In the genomic region with DNA sequence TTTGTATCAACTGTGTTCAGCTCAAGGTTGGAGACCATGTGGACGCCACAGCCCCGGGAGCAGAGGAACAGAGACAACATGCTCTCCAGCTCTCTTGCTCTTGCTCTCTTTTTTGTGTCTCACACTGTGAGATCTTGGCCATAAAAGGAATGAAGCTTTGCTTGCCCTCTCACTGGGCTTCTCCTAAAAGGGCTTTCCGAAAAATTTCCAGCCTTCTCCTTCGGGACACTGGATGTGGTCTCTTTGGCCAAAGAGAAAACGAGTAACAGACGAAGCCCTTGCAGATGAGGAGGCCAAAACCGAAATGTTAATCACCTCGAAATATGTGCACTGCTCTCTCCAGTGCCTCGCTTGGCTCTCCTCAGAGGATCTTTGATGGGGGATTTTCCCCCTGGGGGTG, we compare ENCODE assay signal across 14 cellular contexts.
DNase-seq lines count a peak whose midpoint lies in the region; TF ChIP-seq lines count a peak whose summit lies in the region.
"Had no signal": no experiment of that assay in that cellular context is flagged by ENCODE, and none has a peak within 500 bp of the region (broad histone marks: within the 10 kb centered on the region; RNA-seq: fewer than 3 reads in every experiment).

No MANE protein-coding gene starts in this region.

- DNase-seq in ascending aorta (ENCODE audit: low spot score in 2 of 2) (no peak), glutamatergic neuron (no peak), testis (peak; percentile 52), HUDEP-2 (lab: John Stamatoyannopoulos, UW; ENCODE audit: unreplicated experiment in 76 of 76) (no peak), SHP77 (lab: John Stamatoyannopoulos, UW) (no peak), GM13977 (ENCODE audit: low spot score) (no peak), immature natural killer cell (no peak)
- DNase-seq: dermis blood vessel endothelial cell; posterior cingulate gyrus; SHP77 treated with DMSO at 0.1 percent for 48 hours; stimulated activated CD4-positive, alpha-beta T cell treated with anti-CD3 and anti-CD28 coated beads, Interleukin-4, amount 100 ng/mL, for 1 hour had no signal

- 50 to 59% methylated on average over 9 of the region's 9 CpGs for WGBS in testis, 2 donors

- H3K4me3 ChIP-seq in ascending aorta = peak overlapping the region; percentile 40 to 50
- H3K4me3 ChIP-seq in testis = no peak overlapping the region

- TF ChIP-seq CTCF in ascending aorta (IDR thresholded peaks at IDR 0.05) (no peak), glutamatergic neuron (IDR thresholded peaks at IDR 0.05; ENCODE audit: partially characterized antibody, unreplicated experiment) (no peak), nephron (IDR thresholded peaks at IDR 0.05; ENCODE audit: unreplicated experiment in 3 of 3) (no peak), testis (IDR thresholded peaks at IDR 0.05) (no peak), GM13977 (IDR thresholded peaks at IDR 0.05; ENCODE audit: extremely low read depth, insufficient read depth, missing control alignments) (no peak)

- no peak for TF ChIP-seq POLR2A in testis (IDR thresholded peaks at IDR 0.05)

- H3K4me1 Mint-ChIP-seq in glutamatergic neuron (ENCODE audit: low read depth, unreplicated experiment) (peaks cover 21% of the 10 kb centered on the region), nephron (peaks cover 70% of the 10 kb centered on the region), immature natural killer cell (no peaks in the 10 kb centered on the region)
- H3K4me1 Mint-ChIP-seq: activated naive CD4-positive, alpha-beta T cell treated with anti-CD3 and anti-CD28 coated beads, Interleukin-2, amount 50 U/mL, for 24 hours had no signal

- H3K9me3 ChIP-seq in ascending aorta = no peaks in the 10 kb centered on the region
- H3K9me3 ChIP-seq in testis = no peaks in the 10 kb centered on the region

- H3K27me3 ChIP-seq in ascending aorta (no peaks in the 10 kb centered on the region), testis (no peaks in the 10 kb centered on the region)

- in situ Hi-C loops in GM13977 (cut with MboI; ENCODE audit: low pct_unique_long_range_greater_than_20kb, low sequenced_read_pairs, unreplicated experiment) = no loop called here

- H3K4me3 Mint-ChIP-seq in glutamatergic neuron (ENCODE audit: unreplicated experiment) (peak overlapping the region; percentile 10), nephron (peak overlapping the region; percentile 31 to 68 (median 51)), immature natural killer cell (no peak overlapping the region)
- H3K4me3 Mint-ChIP-seq: activated naive CD4-positive, alpha-beta T cell treated with anti-CD3 and anti-CD28 coated beads, Interleukin-2, amount 50 U/mL, for 24 hours; stimulated activated memory B cell treated with anti-CD40 and anti-IgM and Interleukin-4, amounts not matched to agents 10 μg/mL and 1 μg/mL and 100 μg/mL, for 72 hours had no signal

- H3K9me3 Mint-ChIP-seq in glutamatergic neuron (ENCODE audit: unreplicated experiment) (no peaks in the 10 kb centered on the region), nephron (no peaks in the 10 kb centered on the region), immature natural killer cell (no peaks in the 10 kb centered on the region)
- H3K9me3 Mint-ChIP-seq: activated naive CD4-positive, alpha-beta T cell treated with anti-CD3 and anti-CD28 coated beads, Interleukin-2, amount 50 U/mL, for 24 hours; stimulated activated memory B cell treated with anti-CD40 and anti-IgM and Interleukin-4, amounts not matched to agents 10 μg/mL and 1 μg/mL and 100 μg/mL, for 72 hours had no signal

- H3K27ac Mint-ChIP-seq in glutamatergic neuron (ENCODE audit: unreplicated experiment) = no peak overlapping the region
- H3K27ac Mint-ChIP-seq in nephron = peak overlapping the region; percentile 98 to 100 (median 98)
- H3K27ac Mint-ChIP-seq in immature natural killer cell = no peak overlapping the region
- H3K27ac Mint-ChIP-seq: activated naive CD4-positive, alpha-beta T cell treated with anti-CD3 and anti-CD28 coated beads, Interleukin-2, amount 50 U/mL, for 24 hours; stimulated activated memory B cell treated with anti-CD40 and anti-IgM and Interleukin-4, amounts not matched to agents 10 μg/mL and 1 μg/mL and 100 μg/mL, for 72 hours had no signal

- H3K27ac ChIP-seq in ascending aorta = peak overlapping the region; percentile 89 to 93
- H3K27ac ChIP-seq in testis = peak overlapping the region; percentile 39 to 75

- H3K36me3 ChIP-seq in ascending aorta (no peaks in the 10 kb centered on the region), testis (ENCODE audit: low read depth, missing control alignments) (no peaks in the 10 kb centered on the region)

- intact Hi-C loops in ascending aorta (cut with DNase I) = loop anchor here (2.0 to 5.0 kb wide), 3 partner anchors 23 to 597 kb away; no protein-coding TSS in a partner anchor
- intact Hi-C loops in testis (cut with DNase I; ENCODE audit: low total_unique reads) = no loop called here

- peaks cover 4% of the 10 kb centered on the region for H3K27me3 Mint-ChIP-seq in glutamatergic neuron (ENCODE audit: unreplicated experiment)
- H3K27me3 Mint-ChIP-seq in nephron (ENCODE audit: low read depth) = no peaks in the 10 kb centered on the region
- H3K27me3 Mint-ChIP-seq in immature natural killer cell (ENCODE audit: low read depth in 3 of 3) = peaks cover 0 to 7% (median 6%) of the 10 kb centered on the region in 3 donors
- H3K27me3 Mint-ChIP-seq: activated naive CD4-positive, alpha-beta T cell treated with anti-CD3 and anti-CD28 coated beads, Interleukin-2, amount 50 U/mL, for 24 hours had no signal

- peaks cover 21 to 46% of the 10 kb centered on the region in 2 donors for H3K4me1 ChIP-seq in ascending aorta
- H3K4me1 ChIP-seq in testis = peaks cover 32% of the 10 kb centered on the region

- H3K36me3 Mint-ChIP-seq in glutamatergic neuron (ENCODE audit: unreplicated experiment) (no peaks in the 10 kb centered on the region), nephron (ENCODE audit: low read depth) (no peaks in the 10 kb centered on the region), immature natural killer cell (no peaks in the 10 kb centered on the region)
- H3K36me3 Mint-ChIP-seq: activated naive CD4-positive, alpha-beta T cell treated with anti-CD3 and anti-CD28 coated beads, Interleukin-2, amount 50 U/mL, for 24 hours; stimulated activated memory B cell treated with anti-CD40 and anti-IgM and Interleukin-4, amounts not matched to agents 10 μg/mL and 1 μg/mL and 100 μg/mL, for 72 hours had no signal

Comparison
In these comparisons a context has a peak if more than half of its experiments do, and no peak if none do; other contexts are left out.
1. H3K4me3 ChIP-seq: peak in ascending aorta (2 of 2); none in testis (0 of 2).
2. H3K27ac Mint-ChIP-seq: peak in nephron (3 of 3); none in glutamatergic neuron (single experiment) and immature natural killer cell (0 of 6).
3. H3K4me3 Mint-ChIP-seq: peak in glutamatergic neuron (single experiment) and nephron (3 of 3); none in immature natural killer cell (0 of 5).